Comparison of ENCODE assay signal across 1 cellular context in genomic region chr19:48760514-48761221, GRCh38.
TF ChIP-seq lines count a peak whose summit lies in the region.

No MANE protein-coding gene starts in this region.

TF ChIP-seq in HepG2, 621 proteins besides CTCF, POLR2A, EP300 and RAD21 (continued from another document):
- TF ChIP-seq ZNF589 (CRISPR knock-in tag; conservative IDR thresholded peaks at IDR 0.05) (no peak), ZHX1 (CRISPR knock-in tag; IDR thresholded peaks at IDR 0.05; ENCODE audit: low read depth) (no peak), ZNF468 (CRISPR knock-in tag; IDR thresholded peaks at IDR 0.05) (no peak), E2F5 (CRISPR knock-in tag; conservative IDR thresholded peaks at IDR 0.05) (no peak), HOXA7 (CRISPR knock-in tag; IDR thresholded peaks at IDR 0.05) (no peak), ZNF253 (CRISPR knock-in tag; IDR thresholded peaks at IDR 0.05; ENCODE audit: borderline replicate concordance) (no peak), HNF4A (CRISPR knock-in tag; IDR thresholded peaks at IDR 0.05) (peak; percentile 61), ZNF704 (CRISPR knock-in tag; IDR thresholded peaks at IDR 0.05; ENCODE audit: borderline replicate concordance) (no peak), ZNF317 (CRISPR knock-in tag; IDR thresholded peaks at IDR 0.05) (no peak), GATAD2A (CRISPR knock-in tag; IDR thresholded peaks at IDR 0.05) (peak; percentile 60; the same call in 1 of the 2 replicates), DRAP1 (CRISPR knock-in tag; IDR thresholded peaks at IDR 0.05) (no peak), AFF4 (CRISPR knock-in tag; IDR thresholded peaks at IDR 0.05) (no peak), THAP7 (CRISPR knock-in tag; IDR thresholded peaks at IDR 0.05) (no peak), E2F1 (CRISPR knock-in tag; IDR thresholded peaks at IDR 0.05) (no peak), ZNF678 (CRISPR knock-in tag; IDR thresholded peaks at IDR 0.05) (no peak), ZNF740 (CRISPR knock-in tag; IDR thresholded peaks at IDR 0.05) (no peak), MED1 (CRISPR knock-in tag; IDR thresholded peaks at IDR 0.05) (0 out of 2 replicates have a peak, but pooled peaks have one; percentile 27), ZNF121 (CRISPR knock-in tag; IDR thresholded peaks at IDR 0.05) (no peak), SALL1 (CRISPR knock-in tag; IDR thresholded peaks at IDR 0.05) (peak; percentile 40; the same call in 1 of the 2 replicates), SMARCC2 (IDR thresholded peaks at IDR 0.05) (no peak), SNAPC4 (CRISPR knock-in tag; IDR thresholded peaks at IDR 0.05) (no peak), MTF1 (CRISPR knock-in tag; IDR thresholded peaks at IDR 0.05) (no peak), ZNF800 (CRISPR knock-in tag; IDR thresholded peaks at IDR 0.05) (no peak), NR0B2 (CRISPR knock-in tag; IDR thresholded peaks at IDR 0.05) (no peak), ZMAT5 (CRISPR knock-in tag; IDR thresholded peaks at IDR 0.05; ENCODE audit: borderline replicate concordance, low read depth) (no peak), ZIK1 (CRISPR knock-in tag; IDR thresholded peaks at IDR 0.05; ENCODE audit: borderline replicate concordance, low read depth) (no peak), KLF15 (CRISPR knock-in tag; IDR thresholded peaks at IDR 0.05; ENCODE audit: borderline replicate concordance) (no peak), ONECUT2 (CRISPR knock-in tag; IDR thresholded peaks at IDR 0.05) (no peak), MZF1 (CRISPR knock-in tag; IDR thresholded peaks at IDR 0.05; ENCODE audit: borderline replicate concordance) (no peak), GMEB1 (CRISPR knock-in tag; IDR thresholded peaks at IDR 0.05; ENCODE audit: borderline replicate concordance) (no peak), ATM (IDR thresholded peaks at IDR 0.05; ENCODE audit: borderline replicate concordance) (no peak), AGO1 (IDR thresholded peaks at IDR 0.05; ENCODE audit: low read depth, low read length, poor library complexity, severe bottlenecking) (no peak), MEIS1 (CRISPR knock-in tag; IDR thresholded peaks at IDR 0.05; ENCODE audit: borderline replicate concordance) (no peak), REPIN1 (CRISPR knock-in tag; IDR thresholded peaks at IDR 0.05; ENCODE audit: borderline replicate concordance, low read depth) (no peak)
